21 cellular contexts compared by ENCODE assay signal in the genomic region with DNA sequence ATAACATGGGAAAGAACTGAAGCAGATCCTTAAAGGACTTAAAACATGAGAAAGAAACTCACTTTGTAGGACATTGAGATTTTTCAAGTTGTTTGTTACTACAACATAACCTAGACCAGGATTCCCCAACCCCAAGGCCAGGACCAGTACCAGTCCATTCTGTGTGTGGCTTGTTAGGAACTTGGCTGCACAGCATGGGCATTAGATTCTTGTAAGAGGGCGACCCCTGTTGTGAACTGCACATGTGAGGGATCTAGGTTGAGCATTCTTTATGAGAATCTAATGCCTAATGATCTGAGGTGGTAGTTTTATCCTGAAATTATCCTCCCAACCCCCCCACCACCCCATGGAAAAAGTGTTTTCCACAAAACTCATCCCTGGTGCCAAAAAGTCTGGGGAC.
"Had no signal": no experiment of that assay in that cellular context is flagged by ENCODE, and none has a peak within 500 bp of the region (broad histone marks: within the 10 kb centered on the region; RNA-seq: fewer than 3 reads in every experiment).

No MANE protein-coding gene starts in this region.

- H3K27ac ChIP-seq: epithelial cell of prostate, heart left ventricle, ovary, psoas muscle, right atrium auricular region, tibial artery, WERI-Rb-1 had no signal

- ATAC-seq: activated CD8-positive, alpha-beta T cell treated with anti-CD3 and anti-CD28 coated beads for 36 hours; heart left ventricle; left ventricle myocardium superior; natural killer cell; psoas muscle had no signal

- H3K27me3 Mint-ChIP-seq: activated CD4-positive, alpha-beta T cell treated with anti-CD3 and anti-CD28 coated beads, Interleukin-2, amount 10 ng/mL, durations not matched to agents 7 days and 5 days; activated CD8-positive, alpha-beta T cell treated with anti-CD3 and anti-CD28 coated beads for 36 hours; activated naive CD4-positive, alpha-beta T cell treated with anti-CD3 and anti-CD28 coated beads, Interleukin-2, amount 50 U/mL, for 24 hours; brain; stimulated activated naive CD8-positive, alpha-beta T cell treated with anti-CD3 and anti-CD28 coated beads, Interleukin-15, Interleukin-2, amounts not matched to agents 100 ng/mL and 50 ng/mL, for 24 hours had no signal

- H3K36me3 Mint-ChIP-seq: activated naive CD4-positive, alpha-beta T cell treated with anti-CD3 and anti-CD28 coated beads, Interleukin-2, amount 50 U/mL, for 24 hours; brain; natural killer cell had no signal

- H3K4me3 ChIP-seq: heart left ventricle, ovary, psoas muscle, right atrium auricular region, tibial artery had no signal

- H3K4me3 Mint-ChIP-seq: activated CD4-positive, alpha-beta T cell treated with anti-CD3 and anti-CD28 coated beads, Interleukin-2, amount 10 ng/mL, durations not matched to agents 7 days and 5 days; activated CD8-positive, alpha-beta T cell treated with anti-CD3 and anti-CD28 coated beads for 36 hours; activated naive CD4-positive, alpha-beta T cell treated with anti-CD3 and anti-CD28 coated beads, Interleukin-2, amount 50 U/mL, for 24 hours; activated T-helper 1 cell treated with anti-CD3 and anti-CD28 coated beads, Interleukin-12 subunit alpha, Interleukin-12 subunit beta, Interleukin-2, Interleukin-4 antibody, amounts not matched to agents 30 ng/mL and 10 ng/mL and 1 ng/mL, durations not matched to agents 14 hours and 24 hours and 36 hours; brain; natural killer cell; stimulated activated naive CD8-positive, alpha-beta T cell treated with anti-CD3 and anti-CD28 coated beads, Interleukin-15, Interleukin-2, amounts not matched to agents 100 ng/mL and 50 ng/mL, for 24 hours had no signal

- H3K4me1 ChIP-seq: heart left ventricle, psoas muscle, right atrium auricular region, tibial artery had no signal

- H3K27ac Mint-ChIP-seq: activated CD4-positive, alpha-beta T cell treated with anti-CD3 and anti-CD28 coated beads, Interleukin-2, amount 10 ng/mL, durations not matched to agents 7 days and 5 days; activated CD8-positive, alpha-beta T cell treated with anti-CD3 and anti-CD28 coated beads for 36 hours; activated naive CD4-positive, alpha-beta T cell treated with anti-CD3 and anti-CD28 coated beads, Interleukin-2, amount 50 U/mL, for 24 hours; activated T-helper 1 cell treated with anti-CD3 and anti-CD28 coated beads, Interleukin-12 subunit alpha, Interleukin-12 subunit beta, Interleukin-2, Interleukin-4 antibody, amounts not matched to agents 30 ng/mL and 10 ng/mL and 1 ng/mL, durations not matched to agents 14 hours and 24 hours and 36 hours; brain; natural killer cell; stimulated activated naive CD8-positive, alpha-beta T cell treated with anti-CD3 and anti-CD28 coated beads, Interleukin-15, Interleukin-2, amounts not matched to agents 100 ng/mL and 50 ng/mL, for 24 hours had no signal

- H3K4me1 Mint-ChIP-seq: activated CD4-positive, alpha-beta T cell treated with anti-CD3 and anti-CD28 coated beads, Interleukin-2, amount 10 ng/mL, durations not matched to agents 7 days and 5 days; activated naive CD4-positive, alpha-beta T cell treated with anti-CD3 and anti-CD28 coated beads, Interleukin-2, amount 50 U/mL, for 24 hours; brain; natural killer cell had no signal

- H3K36me3 ChIP-seq: heart left ventricle, ovary, right atrium auricular region, tibial artery, WERI-Rb-1 had no signal

- H3K9me3 ChIP-seq: ovary, psoas muscle, right atrium auricular region, tibial artery had no signal

- H3K27me3 ChIP-seq: heart left ventricle, ovary, right atrium auricular region, tibial artery had no signal

- DNase-seq: activated CD4-positive, alpha-beta T cell treated with anti-CD3 and anti-CD28 coated beads, Interleukin-2, amount 10 ng/mL, durations not matched to agents 7 days and 5 days; activated CD4-positive, CD25-positive, alpha-beta regulatory T cell treated with anti-CD3 and anti-CD28 coated beads, Interleukin-2, amount 50 U/mL, for 72 hours; activated CD8-positive, alpha-beta T cell treated with anti-CD3 and anti-CD28 coated beads for 36 hours; activated gamma-delta T cell; anterior cingulate cortex; heart left ventricle; left ventricle myocardium superior; midbrain; natural killer cell; ovary; psoas muscle; stimulated activated CD4-positive, alpha-beta T cell treated with anti-CD3 and anti-CD28 coated beads, Interleukin-12 subunit alpha, Interleukin-12 subunit beta, amount 100 ng/mL, for 4 hours; substantia nigra; tibial artery; WERI-Rb-1 had no signal
